ENCODE assay signal across 3 cellular contexts in the genomic region with DNA sequence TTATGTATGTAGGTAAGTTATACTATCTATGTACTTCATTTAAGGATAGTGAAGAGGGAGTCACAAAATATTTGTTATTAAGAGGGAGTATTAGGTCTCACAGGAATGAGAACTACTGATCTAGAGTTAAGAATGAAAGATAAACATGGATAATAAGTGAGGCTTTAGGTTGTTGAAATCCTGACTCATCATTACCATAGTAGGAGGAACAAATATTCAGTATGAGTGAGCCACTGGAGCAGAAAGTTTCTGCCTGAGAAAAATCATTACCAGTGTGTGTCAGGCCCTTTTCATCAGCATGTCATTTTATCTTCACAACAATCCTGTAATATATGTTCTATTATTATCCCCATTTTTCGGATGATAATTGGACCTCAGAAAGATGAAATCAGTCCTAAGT.
TF ChIP-seq lines count a peak whose summit lies in the region.

No MANE protein-coding gene starts in this region.

TF ChIP-seq in SK-N-SH, 30 proteins besides CTCF, POLR2A, EP300 and RAD21 (continued from another document):
- TF ChIP-seq, protein P1, sequence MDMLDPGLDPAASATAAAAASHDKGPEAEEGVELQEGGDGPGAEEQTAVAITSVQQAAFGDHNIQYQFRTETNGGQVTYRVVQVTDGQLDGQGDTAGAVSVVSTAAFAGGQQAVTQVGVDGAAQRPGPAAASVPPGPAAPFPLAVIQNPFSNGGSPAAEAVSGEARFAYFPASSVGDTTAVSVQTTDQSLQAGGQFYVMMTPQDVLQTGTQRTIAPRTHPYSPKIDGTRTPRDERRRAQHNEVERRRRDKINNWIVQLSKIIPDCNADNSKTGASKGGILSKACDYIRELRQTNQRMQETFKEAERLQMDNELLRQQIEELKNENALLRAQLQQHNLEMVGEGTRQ (IDR thresholded peaks at IDR 0.05; ENCODE audit: borderline replicate concordance, low read depth, low read length) = no peak
- no peak for TF ChIP-seq JUND (IDR thresholded peaks at IDR 0.05)
- no peak for TF ChIP-seq TCF12 (IDR thresholded peaks at IDR 0.05)
- TF ChIP-seq YY1 (IDR thresholded peaks at IDR 0.05; ENCODE audit: low read depth) = no peak
- TF ChIP-seq EZH2phosphoT487 (IDR thresholded peaks at IDR 0.05; ENCODE audit: borderline replicate concordance, low read depth) = no peak
- TF ChIP-seq, protein P2, sequence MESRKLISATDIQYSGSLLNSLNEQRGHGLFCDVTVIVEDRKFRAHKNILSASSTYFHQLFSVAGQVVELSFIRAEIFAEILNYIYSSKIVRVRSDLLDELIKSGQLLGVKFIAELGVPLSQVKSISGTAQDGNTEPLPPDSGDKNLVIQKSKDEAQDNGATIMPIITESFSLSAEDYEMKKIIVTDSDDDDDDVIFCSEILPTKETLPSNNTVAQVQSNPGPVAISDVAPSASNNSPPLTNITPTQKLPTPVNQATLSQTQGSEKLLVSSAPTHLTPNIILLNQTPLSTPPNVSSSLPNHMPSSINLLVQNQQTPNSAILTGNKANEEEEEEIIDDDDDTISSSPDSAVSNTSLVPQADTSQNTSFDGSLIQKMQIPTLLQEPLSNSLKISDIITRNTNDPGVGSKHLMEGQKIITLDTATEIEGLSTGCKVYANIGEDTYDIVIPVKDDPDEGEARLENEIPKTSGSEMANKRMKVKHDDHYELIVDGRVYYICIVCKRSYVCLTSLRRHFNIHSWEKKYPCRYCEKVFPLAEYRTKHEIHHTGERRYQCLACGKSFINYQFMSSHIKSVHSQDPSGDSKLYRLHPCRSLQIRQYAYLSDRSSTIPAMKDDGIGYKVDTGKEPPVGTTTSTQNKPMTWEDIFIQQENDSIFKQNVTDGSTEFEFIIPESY (IDR thresholded peaks at IDR 0.05; ENCODE audit: borderline replicate concordance, low read depth) = no peak
- TF ChIP-seq FOXJ3 (CRISPR knock-in tag; IDR thresholded peaks at IDR 0.05) = no peak
- no peak for TF ChIP-seq CHD2 (IDR thresholded peaks at IDR 0.05; ENCODE audit: low read length, partially characterized antibody)
- no peak for TF ChIP-seq RFX5 (IDR thresholded peaks at IDR 0.05; ENCODE audit: low read length)
- TF ChIP-seq MAX (IDR thresholded peaks at IDR 0.05; ENCODE audit: low read depth) = no peak
- TF ChIP-seq TEAD4 (IDR thresholded peaks at IDR 0.05; ENCODE audit: borderline replicate concordance, insufficient read depth) = no peak
- TF ChIP-seq GABPA (IDR thresholded peaks at IDR 0.05; ENCODE audit: low read depth) = no peak
- TF ChIP-seq RCOR1 (IDR thresholded peaks at IDR 0.05; ENCODE audit: low read length) = no peak

TF ChIP-seq in SK-N-SH treated with all-trans-retinoic acid at 6 μM for 48 hours, 23 proteins besides CTCF, POLR2A, EP300 and RAD21 (continued from another document):
- TF ChIP-seq ARNTL (CRISPR knock-in tag; IDR thresholded peaks at IDR 0.05; ENCODE audit: borderline replicate concordance, low read depth) (no peak), ZNF565 (CRISPR knock-in tag; conservative IDR thresholded peaks at IDR 0.05; ENCODE audit: low read depth) (no peak), CSRNP3 (CRISPR knock-in tag; IDR thresholded peaks at IDR 0.05) (no peak), ISL1 (CRISPR knock-in tag; IDR thresholded peaks at IDR 0.05) (no peak), BACH2 (CRISPR knock-in tag; IDR thresholded peaks at IDR 0.05; ENCODE audit: borderline replicate concordance) (no peak), ZNF8 (CRISPR knock-in tag; IDR thresholded peaks at IDR 0.05) (no peak)
- TF ChIP-seq, protein P3, sequence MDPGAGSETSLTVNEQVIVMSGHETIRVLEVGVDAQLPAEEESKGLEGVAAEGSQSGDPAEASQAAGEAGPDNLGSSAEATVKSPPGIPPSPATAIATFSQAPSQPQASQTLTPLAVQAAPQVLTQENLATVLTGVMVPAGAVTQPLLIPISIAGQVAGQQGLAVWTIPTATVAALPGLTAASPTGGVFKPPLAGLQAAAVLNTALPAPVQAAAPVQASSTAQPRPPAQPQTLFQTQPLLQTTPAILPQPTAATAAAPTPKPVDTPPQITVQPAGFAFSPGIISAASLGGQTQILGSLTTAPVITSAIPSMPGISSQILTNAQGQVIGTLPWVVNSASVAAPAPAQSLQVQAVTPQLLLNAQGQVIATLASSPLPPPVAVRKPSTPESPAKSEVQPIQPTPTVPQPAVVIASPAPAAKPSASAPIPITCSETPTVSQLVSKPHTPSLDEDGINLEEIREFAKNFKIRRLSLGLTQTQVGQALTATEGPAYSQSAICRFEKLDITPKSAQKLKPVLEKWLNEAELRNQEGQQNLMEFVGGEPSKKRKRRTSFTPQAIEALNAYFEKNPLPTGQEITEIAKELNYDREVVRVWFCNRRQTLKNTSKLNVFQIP (CRISPR knock-in tag; IDR thresholded peaks at IDR 0.05; ENCODE audit: borderline replicate concordance, low read depth) = no peak

TF ChIP-seq in GM12878, 131 proteins besides CTCF, POLR2A, EP300 and RAD21 (continued from another document):
- TF ChIP-seq BCL3 (IDR thresholded peaks at IDR 0.05; ENCODE audit: borderline replicate concordance, insufficient read depth, low read depth, low read length, poor library complexity, severe bottlenecking) = peak; percentile 34
- TF ChIP-seq NR2F1 (conservative IDR thresholded peaks at IDR 0.05) = no peak
TF ChIP-seq in GM12878: peak in this region for 1.
